ENCODE assay signal across 9 cellular contexts in genomic region chr1:38527373-38527966, GRCh38.
DNase-seq lines count a peak whose midpoint lies in the region; ATAC-seq and TF ChIP-seq lines count a peak whose summit lies in the region.
"Had no signal": no experiment of that assay in that cellular context is flagged by ENCODE, and none has a peak within 500 bp of the region (broad histone marks: within the 10 kb centered on the region; RNA-seq: fewer than 3 reads in every experiment).

No MANE protein-coding gene starts in this region.

- intact Hi-C loops in CD8-positive, alpha-beta T cell (cut with DNase I, micrococcal nuclease) = loop anchor here in 1 of 2 experiments (10.0 kb wide), 1 partner anchor 57 kb away; no protein-coding TSS in a partner anchor

- H3K9me3 ChIP-seq in CD8-positive, alpha-beta T cell (ENCODE audit: low read length) = no peaks in the 10 kb centered on the region

- H3K4me3 Mint-ChIP-seq in CD8-positive, alpha-beta T cell = peak overlapping the region; percentile 58
- no peak overlapping the region for H3K4me3 Mint-ChIP-seq in activated T-cell treated with anti-CD3 and anti-CD28 coated beads, Interleukin-2, amount 50 U/mL, for 4 hours

- H3K36me3 ChIP-seq in CD8-positive, alpha-beta T cell (ENCODE audit: insufficient read depth, low read length) = no peaks in the 10 kb centered on the region
- H3K36me3 ChIP-seq: cardiac muscle cell had no signal

- POLR2A ChIA-PET in CD8-positive, alpha-beta T cell (lab: Charles Lee) = no interaction called here

- no peaks in the 10 kb centered on the region for H3K36me3 Mint-ChIP-seq in CD8-positive, alpha-beta T cell
- H3K36me3 Mint-ChIP-seq in activated T-cell treated with anti-CD3 and anti-CD28 coated beads, Interleukin-2, amount 50 U/mL, for 4 hours (ENCODE audit: insufficient read depth) = no peaks in the 10 kb centered on the region

- H3K27ac ChIP-seq in CD8-positive, alpha-beta T cell (ENCODE audit: low read depth, low read length) = no peak overlapping the region
- H3K27ac ChIP-seq: cardiac muscle cell had no signal

- DNase-seq in CD8-positive, alpha-beta T cell = peak in 3 of 7 experiments; percentile 29 to 53 (median 34)
- DNase-seq in activated T-cell treated with anti-CD3 and anti-CD28 coated beads, Interleukin-2, amount 50 U/mL, for 4 hours = peak; percentile 51
- DNase-seq in stimulated activated CD4-positive, alpha-beta T cell treated with anti-CD3 and anti-CD28 coated beads, Interleukin-12 subunit alpha, Interleukin-12 subunit beta, amount 100 ng/mL, for 4 hours = peak; percentile 30
- DNase-seq in foreskin fibroblast (no peak), hippocampal formation (lab: John Stamatoyannopoulos, UW) (no peak), retina (no peak)

- H3K27me3 Mint-ChIP-seq in CD8-positive, alpha-beta T cell (ENCODE audit: low read depth) = peaks cover 18% of the 10 kb centered on the region
- peaks cover 19% of the 10 kb centered on the region for H3K27me3 Mint-ChIP-seq in activated T-cell treated with anti-CD3 and anti-CD28 coated beads, Interleukin-2, amount 50 U/mL, for 4 hours (ENCODE audit: low read depth)

- peaks cover 13% of the 10 kb centered on the region for H3K4me1 Mint-ChIP-seq in CD8-positive, alpha-beta T cell (ENCODE audit: low read depth)
- H3K4me1 Mint-ChIP-seq in activated T-cell treated with anti-CD3 and anti-CD28 coated beads, Interleukin-2, amount 50 U/mL, for 4 hours (ENCODE audit: low read depth) = peaks cover 12% of the 10 kb centered on the region

- peak overlapping the region; percentile 50 for H3K27ac Mint-ChIP-seq in CD8-positive, alpha-beta T cell

- no peak overlapping the region for H3K4me3 ChIP-seq in CD8-positive, alpha-beta T cell (ENCODE audit: low read depth, low read length)
- H3K4me3 ChIP-seq in foreskin fibroblast (ENCODE audit: low read depth in 1 of 2, low read length in 2 of 2) = no peak overlapping the region
- H3K4me3 ChIP-seq: cardiac muscle cell had no signal

- no peak for TF ChIP-seq CTCF in CD8-positive, alpha-beta T cell (IDR thresholded peaks at IDR 0.05)
- no peak for TF ChIP-seq CTCF in foreskin fibroblast (IDR thresholded peaks at IDR 0.05; ENCODE audit: low read depth, low read length)

- peak; percentile 61 for ATAC-seq in CD8-positive, alpha-beta T cell
- ATAC-seq in GM21367 (IDR thresholded peaks at IDR 0.05; ENCODE audit: unreplicated experiment) (peak; percentile 76), HG03565 (IDR thresholded peaks at IDR 0.05; ENCODE audit: unreplicated experiment) (peak; percentile 76)
- ATAC-seq in activated T-cell treated with anti-CD3 and anti-CD28 coated beads, Interleukin-2, amount 50 U/mL, for 4 hours = peak; percentile 79 to 83

- H3K4me1 ChIP-seq in CD8-positive, alpha-beta T cell (ENCODE audit: insufficient read depth, low read length) = no peaks in the 10 kb centered on the region

- H3K27me3 ChIP-seq in CD8-positive, alpha-beta T cell (ENCODE audit: insufficient read depth, low read length) = no peaks in the 10 kb centered on the region
- H3K27me3 ChIP-seq: cardiac muscle cell had no signal

- CTCF ChIA-PET in CD8-positive, alpha-beta T cell (lab: Charles Lee) = interaction anchor here (1.5 kb wide), 1 partner anchor 13 kb away, joined by 3 read pairs; no protein-coding TSS in a partner anchor

- H3K9me3 Mint-ChIP-seq in CD8-positive, alpha-beta T cell = no peaks in the 10 kb centered on the region
- H3K9me3 Mint-ChIP-seq in activated T-cell treated with anti-CD3 and anti-CD28 coated beads, Interleukin-2, amount 50 U/mL, for 4 hours = no peaks in the 10 kb centered on the region

Comparison
In these comparisons a context has a peak if more than half of its experiments do, and no peak if none do; other contexts are left out.
1. DNase-seq: peak in activated T-cell treated with anti-CD3 and anti-CD28 coated beads, Interleukin-2, amount 50 U/mL, for 4 hours (single experiment) and stimulated activated CD4-positive, alpha-beta T cell treated with anti-CD3 and anti-CD28 coated beads, Interleukin-12 subunit alpha, Interleukin-12 subunit beta, amount 100 ng/mL, for 4 hours (single experiment); none in foreskin fibroblast (0 of 2), hippocampal formation (0 of 2) and retina (single experiment).
2. Peak in every context shown above with its lines, with median percentiles within 50 percentile points of each other: ATAC-seq.